26 cellular contexts compared by ENCODE assay signal in genomic region chr3:45440562-45440961, GRCh38.
"Had no signal": no experiment of that assay in that cellular context is flagged by ENCODE, and none has a peak within 500 bp of the region (broad histone marks: within the 10 kb centered on the region; RNA-seq: fewer than 3 reads in every experiment).

No MANE protein-coding gene starts in this region.

- DNase-seq: activated CD4-positive, alpha-beta T cell treated with anti-CD3 and anti-CD28 coated beads for 36 hours; activated CD4-positive, alpha-beta T cell treated with anti-CD3 and anti-CD28 coated beads, Interleukin-2, amount 50 U/mL, for 48 hours; activated CD4-positive, CD25-positive, alpha-beta regulatory T cell; activated CD8-positive, alpha-beta memory T cell treated with anti-CD3 and anti-CD28 coated beads, Interleukin-2, amount 50 U/mL, for 48 hours; activated naive CD8-positive, alpha-beta T cell treated with anti-CD3 and anti-CD28 coated beads, Interleukin-2, amount 50 U/mL, for 24 hours; activated T-cell treated with anti-CD3 and anti-CD28 coated beads, Interleukin-2, amount 50 U/mL, for 4 hours; amygdala; colonic mucosa; effector CD8-positive, alpha-beta T cell; esophagus squamous epithelium; gastrocnemius medialis; glutamatergic neuron; left ventricle myocardium inferior; mesendoderm; nucleus accumbens; pancreas; psoas muscle; sigmoid colon; small intestine; stimulated activated CD4-positive, alpha-beta T cell treated with anti-CD3 and anti-CD28 coated beads, Interleukin-4, amount 100 ng/mL, for 24 hours had no signal

- H3K27ac Mint-ChIP-seq: activated CD4-positive, alpha-beta T cell treated with anti-CD3 and anti-CD28 coated beads for 36 hours; activated naive CD4-positive, alpha-beta T cell treated with anti-CD3 and anti-CD28 coated beads, Interleukin-2, amount 50 U/mL, for 24 hours; activated naive CD8-positive, alpha-beta T cell treated with anti-CD3 and anti-CD28 coated beads, Interleukin-2, amount 50 U/mL, for 24 hours; activated T-helper 2 cell treated with anti-CD3 and anti-CD28 coated beads, Interferon-gamma antibody, Interleukin-2, Interleukin-4, amounts not matched to agents 10 μg/mL and 5 μg/mL and 100 μg/mL, durations not matched to agents 14 hours and 24 hours and 36 hours; natural killer cell treated with Interleukin-12 subunit alpha and Interleukin-12 subunit beta and Interleukin-15 and Interleukin-18, amount 100 ng/mL, for 72 hours; stimulated activated effector memory CD8-positive, alpha-beta T cell treated with anti-CD3 and anti-CD28 coated beads, Interleukin-12 subunit alpha, Interleukin-12 subunit beta, amount 100 ng/mL, for 72 hours; stimulated activated naive CD8-positive, alpha-beta T cell treated with anti-CD3 and anti-CD28 coated beads, Interleukin-15, Interleukin-2, amounts not matched to agents 100 ng/mL and 50 ng/mL, for 24 hours had no signal

- H3K36me3 Mint-ChIP-seq: natural killer cell treated with Interleukin-12 subunit alpha and Interleukin-12 subunit beta and Interleukin-15 and Interleukin-18, amount 100 ng/mL, for 72 hours had no signal

- H3K9me3 Mint-ChIP-seq: activated naive CD4-positive, alpha-beta T cell treated with anti-CD3 and anti-CD28 coated beads, Interleukin-2, amount 50 U/mL, for 24 hours; activated naive CD8-positive, alpha-beta T cell treated with anti-CD3 and anti-CD28 coated beads, Interleukin-2, amount 50 U/mL, for 24 hours; activated T-cell treated with anti-CD3 and anti-CD28 coated beads, Interleukin-2, amount 50 U/mL, for 4 hours; activated T-helper 2 cell treated with anti-CD3 and anti-CD28 coated beads, Interferon-gamma antibody, Interleukin-2, Interleukin-4, amounts not matched to agents 10 μg/mL and 5 μg/mL and 100 μg/mL, durations not matched to agents 14 hours and 24 hours and 36 hours; central memory CD8-positive, alpha-beta T cell; natural killer cell treated with Interleukin-12 subunit alpha and Interleukin-12 subunit beta and Interleukin-15 and Interleukin-18, amount 100 ng/mL, for 72 hours; stimulated activated effector memory CD8-positive, alpha-beta T cell treated with anti-CD3 and anti-CD28 coated beads, Interleukin-12 subunit alpha, Interleukin-12 subunit beta, amount 100 ng/mL, for 72 hours; stimulated activated naive CD8-positive, alpha-beta T cell treated with anti-CD3 and anti-CD28 coated beads, Interleukin-15, Interleukin-2, amounts not matched to agents 100 ng/mL and 50 ng/mL, for 24 hours had no signal

- H3K27me3 Mint-ChIP-seq: activated CD4-positive, alpha-beta T cell treated with anti-CD3 and anti-CD28 coated beads for 36 hours; activated naive CD4-positive, alpha-beta T cell treated with anti-CD3 and anti-CD28 coated beads, Interleukin-2, amount 50 U/mL, for 24 hours; activated naive CD8-positive, alpha-beta T cell treated with anti-CD3 and anti-CD28 coated beads, Interleukin-2, amount 50 U/mL, for 24 hours; central memory CD8-positive, alpha-beta T cell; natural killer cell treated with Interleukin-12 subunit alpha and Interleukin-12 subunit beta and Interleukin-15 and Interleukin-18, amount 100 ng/mL, for 72 hours; stimulated activated naive CD8-positive, alpha-beta T cell treated with anti-CD3 and anti-CD28 coated beads, Interleukin-15, Interleukin-2, amounts not matched to agents 100 ng/mL and 50 ng/mL, for 24 hours had no signal

- ATAC-seq: activated CD4-positive, alpha-beta T cell treated with anti-CD3 and anti-CD28 coated beads for 36 hours; activated naive CD8-positive, alpha-beta T cell treated with anti-CD3 and anti-CD28 coated beads, Interleukin-2, amount 50 U/mL, for 24 hours; activated T-cell treated with anti-CD3 and anti-CD28 coated beads, Interleukin-2, amount 50 U/mL, for 4 hours; gastrocnemius medialis; natural killer cell treated with Interleukin-12 subunit alpha and Interleukin-12 subunit beta and Interleukin-15 and Interleukin-18, amount 100 ng/mL, for 72 hours; pancreas; psoas muscle; stimulated activated effector memory CD8-positive, alpha-beta T cell treated with anti-CD3 and anti-CD28 coated beads, Interleukin-12 subunit alpha, Interleukin-12 subunit beta, amount 100 ng/mL, for 72 hours had no signal

- H3K4me3 Mint-ChIP-seq: activated CD4-positive, alpha-beta T cell treated with anti-CD3 and anti-CD28 coated beads for 36 hours; activated naive CD4-positive, alpha-beta T cell treated with anti-CD3 and anti-CD28 coated beads, Interleukin-2, amount 50 U/mL, for 24 hours; activated naive CD8-positive, alpha-beta T cell treated with anti-CD3 and anti-CD28 coated beads, Interleukin-2, amount 50 U/mL, for 24 hours; activated T-cell treated with anti-CD3 and anti-CD28 coated beads, Interleukin-2, amount 50 U/mL, for 4 hours; central memory CD8-positive, alpha-beta T cell; natural killer cell treated with Interleukin-12 subunit alpha and Interleukin-12 subunit beta and Interleukin-15 and Interleukin-18, amount 100 ng/mL, for 72 hours; stimulated activated effector memory CD8-positive, alpha-beta T cell treated with anti-CD3 and anti-CD28 coated beads, Interleukin-12 subunit alpha, Interleukin-12 subunit beta, amount 100 ng/mL, for 72 hours; stimulated activated naive CD8-positive, alpha-beta T cell treated with anti-CD3 and anti-CD28 coated beads, Interleukin-15, Interleukin-2, amounts not matched to agents 100 ng/mL and 50 ng/mL, for 24 hours had no signal

- H3K4me1 Mint-ChIP-seq: activated naive CD4-positive, alpha-beta T cell treated with anti-CD3 and anti-CD28 coated beads, Interleukin-2, amount 50 U/mL, for 24 hours; activated naive CD8-positive, alpha-beta T cell treated with anti-CD3 and anti-CD28 coated beads, Interleukin-2, amount 50 U/mL, for 24 hours; central memory CD8-positive, alpha-beta T cell; stimulated activated effector memory CD8-positive, alpha-beta T cell treated with anti-CD3 and anti-CD28 coated beads, Interleukin-12 subunit alpha, Interleukin-12 subunit beta, amount 100 ng/mL, for 72 hours had no signal
